ENCODE assay signal across 2 cellular contexts in genomic region chr12:94783343-94783742, GRCh38.
TF ChIP-seq lines count a peak whose summit lies in the region.

No MANE protein-coding gene starts in this region.

TF ChIP-seq in liver, 16 proteins besides CTCF, POLR2A, EP300 and RAD21 (continued from another document):
- TF ChIP-seq, protein P1, sequence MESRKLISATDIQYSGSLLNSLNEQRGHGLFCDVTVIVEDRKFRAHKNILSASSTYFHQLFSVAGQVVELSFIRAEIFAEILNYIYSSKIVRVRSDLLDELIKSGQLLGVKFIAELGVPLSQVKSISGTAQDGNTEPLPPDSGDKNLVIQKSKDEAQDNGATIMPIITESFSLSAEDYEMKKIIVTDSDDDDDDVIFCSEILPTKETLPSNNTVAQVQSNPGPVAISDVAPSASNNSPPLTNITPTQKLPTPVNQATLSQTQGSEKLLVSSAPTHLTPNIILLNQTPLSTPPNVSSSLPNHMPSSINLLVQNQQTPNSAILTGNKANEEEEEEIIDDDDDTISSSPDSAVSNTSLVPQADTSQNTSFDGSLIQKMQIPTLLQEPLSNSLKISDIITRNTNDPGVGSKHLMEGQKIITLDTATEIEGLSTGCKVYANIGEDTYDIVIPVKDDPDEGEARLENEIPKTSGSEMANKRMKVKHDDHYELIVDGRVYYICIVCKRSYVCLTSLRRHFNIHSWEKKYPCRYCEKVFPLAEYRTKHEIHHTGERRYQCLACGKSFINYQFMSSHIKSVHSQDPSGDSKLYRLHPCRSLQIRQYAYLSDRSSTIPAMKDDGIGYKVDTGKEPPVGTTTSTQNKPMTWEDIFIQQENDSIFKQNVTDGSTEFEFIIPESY (IDR thresholded peaks at IDR 0.05): no peak
- TF ChIP-seq, protein P2, sequence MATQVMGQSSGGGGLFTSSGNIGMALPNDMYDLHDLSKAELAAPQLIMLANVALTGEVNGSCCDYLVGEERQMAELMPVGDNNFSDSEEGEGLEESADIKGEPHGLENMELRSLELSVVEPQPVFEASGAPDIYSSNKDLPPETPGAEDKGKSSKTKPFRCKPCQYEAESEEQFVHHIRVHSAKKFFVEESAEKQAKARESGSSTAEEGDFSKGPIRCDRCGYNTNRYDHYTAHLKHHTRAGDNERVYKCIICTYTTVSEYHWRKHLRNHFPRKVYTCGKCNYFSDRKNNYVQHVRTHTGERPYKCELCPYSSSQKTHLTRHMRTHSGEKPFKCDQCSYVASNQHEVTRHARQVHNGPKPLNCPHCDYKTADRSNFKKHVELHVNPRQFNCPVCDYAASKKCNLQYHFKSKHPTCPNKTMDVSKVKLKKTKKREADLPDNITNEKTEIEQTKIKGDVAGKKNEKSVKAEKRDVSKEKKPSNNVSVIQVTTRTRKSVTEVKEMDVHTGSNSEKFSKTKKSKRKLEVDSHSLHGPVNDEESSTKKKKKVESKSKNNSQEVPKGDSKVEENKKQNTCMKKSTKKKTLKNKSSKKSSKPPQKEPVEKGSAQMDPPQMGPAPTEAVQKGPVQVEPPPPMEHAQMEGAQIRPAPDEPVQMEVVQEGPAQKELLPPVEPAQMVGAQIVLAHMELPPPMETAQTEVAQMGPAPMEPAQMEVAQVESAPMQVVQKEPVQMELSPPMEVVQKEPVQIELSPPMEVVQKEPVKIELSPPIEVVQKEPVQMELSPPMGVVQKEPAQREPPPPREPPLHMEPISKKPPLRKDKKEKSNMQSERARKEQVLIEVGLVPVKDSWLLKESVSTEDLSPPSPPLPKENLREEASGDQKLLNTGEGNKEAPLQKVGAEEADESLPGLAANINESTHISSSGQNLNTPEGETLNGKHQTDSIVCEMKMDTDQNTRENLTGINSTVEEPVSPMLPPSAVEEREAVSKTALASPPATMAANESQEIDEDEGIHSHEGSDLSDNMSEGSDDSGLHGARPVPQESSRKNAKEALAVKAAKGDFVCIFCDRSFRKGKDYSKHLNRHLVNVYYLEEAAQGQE (IDR thresholded peaks at IDR 0.05): no peak
- TF ChIP-seq TAF1 (conservative IDR thresholded peaks at IDR 0.05): no peak
- TF ChIP-seq YY1 (IDR thresholded peaks at IDR 0.05): no peak
- TF ChIP-seq MAX (IDR thresholded peaks at IDR 0.05): no peak
- no peak for TF ChIP-seq FOXA1 (IDR thresholded peaks at IDR 0.05)
- TF ChIP-seq HNF4G (IDR thresholded peaks at IDR 0.05): no peak

TF ChIP-seq in HepG2, 621 proteins besides CTCF, POLR2A, EP300 and RAD21 (continued from another document):
- TF ChIP-seq, protein P3, sequence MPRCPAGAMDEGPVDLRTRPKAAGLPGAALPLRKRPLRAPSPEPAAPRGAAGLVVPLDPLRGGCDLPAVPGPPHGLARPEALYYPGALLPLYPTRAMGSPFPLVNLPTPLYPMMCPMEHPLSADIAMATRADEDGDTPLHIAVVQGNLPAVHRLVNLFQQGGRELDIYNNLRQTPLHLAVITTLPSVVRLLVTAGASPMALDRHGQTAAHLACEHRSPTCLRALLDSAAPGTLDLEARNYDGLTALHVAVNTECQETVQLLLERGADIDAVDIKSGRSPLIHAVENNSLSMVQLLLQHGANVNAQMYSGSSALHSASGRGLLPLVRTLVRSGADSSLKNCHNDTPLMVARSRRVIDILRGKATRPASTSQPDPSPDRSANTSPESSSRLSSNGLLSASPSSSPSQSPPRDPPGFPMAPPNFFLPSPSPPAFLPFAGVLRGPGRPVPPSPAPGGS (CRISPR knock-in tag; IDR thresholded peaks at IDR 0.05): no peak
- TF ChIP-seq ZFP1 (CRISPR knock-in tag; IDR thresholded peaks at IDR 0.05): no peak
- TF ChIP-seq KDM5A (IDR thresholded peaks at IDR 0.05; ENCODE audit: borderline replicate concordance, low read length): no peak
- TF ChIP-seq GRHL1 (CRISPR knock-in tag; conservative IDR thresholded peaks at IDR 0.05): no peak
- TF ChIP-seq, protein P4, sequence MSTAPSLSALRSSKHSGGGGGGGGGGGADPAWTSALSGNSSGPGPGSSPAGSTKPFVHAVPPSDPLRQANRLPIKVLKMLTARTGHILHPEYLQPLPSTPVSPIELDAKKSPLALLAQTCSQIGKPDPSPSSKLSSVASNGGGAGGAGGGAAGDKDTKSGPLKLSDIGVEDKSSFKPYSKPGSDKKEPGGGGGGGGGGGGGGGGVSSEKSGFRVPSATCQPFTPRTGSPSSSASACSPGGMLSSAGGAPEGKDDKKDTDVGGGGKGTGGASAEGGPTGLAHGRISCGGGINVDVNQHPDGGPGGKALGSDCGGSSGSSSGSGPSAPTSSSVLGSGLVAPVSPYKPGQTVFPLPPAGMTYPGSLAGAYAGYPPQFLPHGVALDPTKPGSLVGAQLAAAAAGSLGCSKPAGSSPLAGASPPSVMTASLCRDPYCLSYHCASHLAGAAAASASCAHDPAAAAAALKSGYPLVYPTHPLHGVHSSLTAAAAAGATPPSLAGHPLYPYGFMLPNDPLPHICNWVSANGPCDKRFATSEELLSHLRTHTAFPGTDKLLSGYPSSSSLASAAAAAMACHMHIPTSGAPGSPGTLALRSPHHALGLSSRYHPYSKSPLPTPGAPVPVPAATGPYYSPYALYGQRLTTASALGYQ (CRISPR knock-in tag; IDR thresholded peaks at IDR 0.05): no peak
- no peak for TF ChIP-seq ZNF180 (CRISPR knock-in tag; IDR thresholded peaks at IDR 0.05; ENCODE audit: borderline replicate concordance, low read depth)
- TF ChIP-seq HMGXB4 (CRISPR knock-in tag; IDR thresholded peaks at IDR 0.05; ENCODE audit: borderline replicate concordance in 1 of 2, low read depth in 1 of 2): no peak
- TF ChIP-seq ZNF879 (CRISPR knock-in tag; IDR thresholded peaks at IDR 0.05): no peak
- no peak for TF ChIP-seq U2AF2 (IDR thresholded peaks at IDR 0.05; ENCODE audit: low read depth, low read length)
- TF ChIP-seq TCF7 (IDR thresholded peaks at IDR 0.05; ENCODE audit: low read depth): no peak
- TF ChIP-seq, protein P5, sequence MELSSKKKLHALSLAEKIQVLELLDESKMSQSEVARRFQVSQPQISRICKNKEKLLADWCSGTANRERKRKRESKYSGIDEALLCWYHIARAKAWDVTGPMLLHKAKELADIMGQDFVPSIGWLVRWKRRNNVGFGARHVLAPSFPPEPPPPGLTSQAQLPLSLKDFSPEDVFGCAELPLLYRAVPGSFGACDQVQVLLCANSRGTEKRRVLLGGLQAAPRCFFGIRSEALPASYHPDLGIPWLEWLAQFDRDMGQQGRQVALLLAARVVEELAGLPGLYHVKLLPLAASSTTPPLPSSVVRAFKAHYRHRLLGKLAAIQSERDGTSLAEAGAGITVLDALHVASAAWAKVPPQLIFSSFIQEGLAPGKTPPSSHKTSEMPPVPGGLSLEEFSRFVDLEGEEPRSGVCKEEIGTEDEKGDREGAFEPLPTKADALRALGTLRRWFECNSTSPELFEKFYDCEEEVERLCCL (CRISPR knock-in tag; IDR thresholded peaks at IDR 0.05; ENCODE audit: borderline replicate concordance): no peak
- TF ChIP-seq, protein P6, sequence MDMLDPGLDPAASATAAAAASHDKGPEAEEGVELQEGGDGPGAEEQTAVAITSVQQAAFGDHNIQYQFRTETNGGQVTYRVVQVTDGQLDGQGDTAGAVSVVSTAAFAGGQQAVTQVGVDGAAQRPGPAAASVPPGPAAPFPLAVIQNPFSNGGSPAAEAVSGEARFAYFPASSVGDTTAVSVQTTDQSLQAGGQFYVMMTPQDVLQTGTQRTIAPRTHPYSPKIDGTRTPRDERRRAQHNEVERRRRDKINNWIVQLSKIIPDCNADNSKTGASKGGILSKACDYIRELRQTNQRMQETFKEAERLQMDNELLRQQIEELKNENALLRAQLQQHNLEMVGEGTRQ (IDR thresholded peaks at IDR 0.05; ENCODE audit: low read depth, low read length): no peak
- TF ChIP-seq, protein P6 (CRISPR knock-in tag; IDR thresholded peaks at IDR 0.05; ENCODE audit: borderline replicate concordance): no peak
- TF ChIP-seq ZHX1 (CRISPR knock-in tag; IDR thresholded peaks at IDR 0.05; ENCODE audit: low read depth): no peak
- no peak for TF ChIP-seq ZNF83 (CRISPR knock-in tag; IDR thresholded peaks at IDR 0.05; ENCODE audit: borderline replicate concordance)
- TF ChIP-seq MLX (CRISPR knock-in tag; IDR thresholded peaks at IDR 0.05): no peak
TF ChIP-seq in HepG2: peak in this region for 0.
